2 cellular contexts compared by ENCODE assay signal in genomic region chr20:9838378-9839295, GRCh38.
A peak's percentile ranks its signal among the peaks of the same experiment; 100 is the strongest.
TF ChIP-seq lines count a peak whose summit lies in the region.

TSS of gene PAK5 (minus strand) at chr20:9839076. CDS start at chr20:9644328, 194,748 bp downstream.

TF ChIP-seq in HCT116, 20 proteins besides CTCF, POLR2A, EP300 and RAD21:
- TF ChIP-seq, protein P1, sequence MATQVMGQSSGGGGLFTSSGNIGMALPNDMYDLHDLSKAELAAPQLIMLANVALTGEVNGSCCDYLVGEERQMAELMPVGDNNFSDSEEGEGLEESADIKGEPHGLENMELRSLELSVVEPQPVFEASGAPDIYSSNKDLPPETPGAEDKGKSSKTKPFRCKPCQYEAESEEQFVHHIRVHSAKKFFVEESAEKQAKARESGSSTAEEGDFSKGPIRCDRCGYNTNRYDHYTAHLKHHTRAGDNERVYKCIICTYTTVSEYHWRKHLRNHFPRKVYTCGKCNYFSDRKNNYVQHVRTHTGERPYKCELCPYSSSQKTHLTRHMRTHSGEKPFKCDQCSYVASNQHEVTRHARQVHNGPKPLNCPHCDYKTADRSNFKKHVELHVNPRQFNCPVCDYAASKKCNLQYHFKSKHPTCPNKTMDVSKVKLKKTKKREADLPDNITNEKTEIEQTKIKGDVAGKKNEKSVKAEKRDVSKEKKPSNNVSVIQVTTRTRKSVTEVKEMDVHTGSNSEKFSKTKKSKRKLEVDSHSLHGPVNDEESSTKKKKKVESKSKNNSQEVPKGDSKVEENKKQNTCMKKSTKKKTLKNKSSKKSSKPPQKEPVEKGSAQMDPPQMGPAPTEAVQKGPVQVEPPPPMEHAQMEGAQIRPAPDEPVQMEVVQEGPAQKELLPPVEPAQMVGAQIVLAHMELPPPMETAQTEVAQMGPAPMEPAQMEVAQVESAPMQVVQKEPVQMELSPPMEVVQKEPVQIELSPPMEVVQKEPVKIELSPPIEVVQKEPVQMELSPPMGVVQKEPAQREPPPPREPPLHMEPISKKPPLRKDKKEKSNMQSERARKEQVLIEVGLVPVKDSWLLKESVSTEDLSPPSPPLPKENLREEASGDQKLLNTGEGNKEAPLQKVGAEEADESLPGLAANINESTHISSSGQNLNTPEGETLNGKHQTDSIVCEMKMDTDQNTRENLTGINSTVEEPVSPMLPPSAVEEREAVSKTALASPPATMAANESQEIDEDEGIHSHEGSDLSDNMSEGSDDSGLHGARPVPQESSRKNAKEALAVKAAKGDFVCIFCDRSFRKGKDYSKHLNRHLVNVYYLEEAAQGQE (IDR thresholded peaks at IDR 0.05; ENCODE audit: low read depth) = no peak
- TF ChIP-seq MAX (IDR thresholded peaks at IDR 0.05) (no peak), YY1 (IDR thresholded peaks at IDR 0.05; ENCODE audit: extremely low read depth, insufficient replicate concordance, low read depth, low read length) (no peak), SIN3A (IDR thresholded peaks at IDR 0.05; ENCODE audit: low read depth) (no peak), CEBPB (IDR thresholded peaks at IDR 0.05; ENCODE audit: low read depth) (no peak), ZFX (IDR thresholded peaks at IDR 0.05) (no peak), FOSL1 (IDR thresholded peaks at IDR 0.05; ENCODE audit: low read depth) (no peak), ELF1 (IDR thresholded peaks at IDR 0.05; ENCODE audit: borderline replicate concordance, low read depth) (no peak), EZH2 (IDR thresholded peaks at IDR 0.05) (no peak), POLR2AphosphoS5 (IDR thresholded peaks at IDR 0.05; ENCODE audit: low read depth, low read length) (no peak), EGR1 (IDR thresholded peaks at IDR 0.05; ENCODE audit: low read depth) (no peak), ZNF274 (IDR thresholded peaks at IDR 0.05; ENCODE audit: low read depth, low read length) (no peak), SRF (IDR thresholded peaks at IDR 0.05; ENCODE audit: low read depth) (no peak), EZH2phosphoT487 (IDR thresholded peaks at IDR 0.05; ENCODE audit: borderline replicate concordance) (no peak), TCF7L2 (IDR thresholded peaks at IDR 0.05; ENCODE audit: borderline replicate concordance, extremely low read depth, insufficient read depth, insufficient read length) (no peak), CBX3 (IDR thresholded peaks at IDR 0.05; ENCODE audit: low read depth) (no peak), SP1 (IDR thresholded peaks at IDR 0.05; ENCODE audit: low read depth) (no peak), JUND (IDR thresholded peaks at IDR 0.05) (no peak)
- TF ChIP-seq, protein P2, sequence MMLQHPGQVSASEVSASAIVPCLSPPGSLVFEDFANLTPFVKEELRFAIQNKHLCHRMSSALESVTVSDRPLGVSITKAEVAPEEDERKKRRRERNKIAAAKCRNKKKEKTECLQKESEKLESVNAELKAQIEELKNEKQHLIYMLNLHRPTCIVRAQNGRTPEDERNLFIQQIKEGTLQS (IDR thresholded peaks at IDR 0.05) = no peak
TF ChIP-seq in HCT116: peak in this region for 0.

TF ChIP-seq in H1, 55 proteins besides CTCF, POLR2A, EP300 and RAD21 (continues in another document):
- TF ChIP-seq NRF1 (IDR thresholded peaks at IDR 0.05; ENCODE audit: low read depth, low read length) (no peak), EZH2 (IDR thresholded peaks at IDR 0.05; ENCODE audit: low read depth, low read length, severe bottlenecking) (no peak), TAF1 (IDR thresholded peaks at IDR 0.05; ENCODE audit: low read depth, low read length) (peak; percentile 49), RXRA (IDR thresholded peaks at IDR 0.05; ENCODE audit: insufficient read depth, low read depth, low read length) (no peak), TAF7 (optimal IDR thresholded peaks at IDR 0.05; ENCODE audit: borderline replicate concordance, low read depth, low read length) (peak; percentile 32), SAP30 (IDR thresholded peaks at IDR 0.05; ENCODE audit: insufficient read depth, insufficient replicate concordance, low read length) (peak; percentile 77), GTF2F1 (IDR thresholded peaks at IDR 0.05; ENCODE audit: borderline replicate concordance, low read depth, low read length) (no peak), KDM4A (IDR thresholded peaks at IDR 0.05; ENCODE audit: low read depth, low read length, severe bottlenecking) (peak; percentile 87), CHD2 (IDR thresholded peaks at IDR 0.05; ENCODE audit: low read length) (no peak), YY1 (IDR thresholded peaks at IDR 0.05; ENCODE audit: low read depth, low read length) (no peak; the same call in 1 of the 2 replicates), HDAC6 (IDR thresholded peaks at IDR 0.05; ENCODE audit: low read depth, low read length) (no peak), SRF (IDR thresholded peaks at IDR 0.05; ENCODE audit: low read depth, low read length) (no peak), SIX5 (IDR thresholded peaks at IDR 0.05; ENCODE audit: low read depth, low read length) (no peak), BRCA1 (IDR thresholded peaks at IDR 0.05; ENCODE audit: low read depth, low read length) (no peak), ZNF274 (IDR thresholded peaks at IDR 0.05; ENCODE audit: borderline replicate concordance, extremely low read depth, low read length) (no peak), SP1 (IDR thresholded peaks at IDR 0.05; ENCODE audit: low read depth, low read length) (peak; percentile 70), CBX8 (IDR thresholded peaks at IDR 0.05; ENCODE audit: borderline replicate concordance, low read depth, low read length) (no peak), MAX (IDR thresholded peaks at IDR 0.05) (no peak), SP4 (IDR thresholded peaks at IDR 0.05; ENCODE audit: low read length) (no peak), FOSL1 (IDR thresholded peaks at IDR 0.05; ENCODE audit: insufficient read depth, low read depth, low read length) (no peak), POU5F1 (IDR thresholded peaks at IDR 0.05; ENCODE audit: low read depth, low read length) (no peak), JUN (IDR thresholded peaks at IDR 0.05; ENCODE audit: low read depth, low read length) (no peak), POLR2AphosphoS5 (IDR thresholded peaks at IDR 0.05; ENCODE audit: low read depth, low read length) (no peak), BCL11A (IDR thresholded peaks at IDR 0.05; ENCODE audit: low read depth in 2 of 2, low read length in 2 of 2) (no peak), ATF2 (IDR thresholded peaks at IDR 0.05; ENCODE audit: low read length) (no peak), CEBPB (IDR thresholded peaks at IDR 0.05; ENCODE audit: low read depth, low read length) (no peak), TEAD4 (IDR thresholded peaks at IDR 0.05; ENCODE audit: low read depth, low read length) (no peak), RBBP5 (IDR thresholded peaks at IDR 0.05; ENCODE audit: borderline replicate concordance, low read depth, low read length) (no peak), CBX5 (IDR thresholded peaks at IDR 0.05; ENCODE audit: low read depth, low read length) (no peak), KDM5A (IDR thresholded peaks at IDR 0.05; ENCODE audit: low read length) (no peak), E2F6 (IDR thresholded peaks at IDR 0.05) (peak; percentile 10; the same call in 1 of the 2 replicates), USF2 (IDR thresholded peaks at IDR 0.05; ENCODE audit: low read length) (no peak), MAFK (IDR thresholded peaks at IDR 0.05; ENCODE audit: low read depth, low read length) (no peak), JUND (IDR thresholded peaks at IDR 0.05; ENCODE audit: low read length) (no peak), NANOG (IDR thresholded peaks at IDR 0.05; ENCODE audit: insufficient read depth, low read depth, low read length, poor library complexity, severe bottlenecking) (no peak), EGR1 (IDR thresholded peaks at IDR 0.05; ENCODE audit: borderline replicate concordance, low read depth, low read length) (peak; percentile 27; the same call in 1 of the 2 replicates), RNF2 (IDR thresholded peaks at IDR 0.05; ENCODE audit: borderline replicate concordance, low read depth, low read length, missing control alignments, poor library complexity, severe bottlenecking) (no peak), TBP (IDR thresholded peaks at IDR 0.05; ENCODE audit: low read depth, low read length) (no peak)
- TF ChIP-seq, protein P2 (IDR thresholded peaks at IDR 0.05; ENCODE audit: insufficient read depth, low read depth, low read length) = no peak
